ENCODE assay signal across 11 cellular contexts in genomic region chr4:147830987-147831386, GRCh38.
DNase-seq lines count a peak whose midpoint lies in the region; ATAC-seq, FAIRE-seq and TF ChIP-seq lines count a peak whose summit lies in the region.
"Had no signal": no experiment of that assay in that cellular context is flagged by ENCODE, and none has a peak within 500 bp of the region (broad histone marks: within the 10 kb centered on the region; RNA-seq: fewer than 3 reads in every experiment).

No MANE protein-coding gene starts in this region.

- FAIRE-seq in keratinocyte (lab: Jason Lieb, UNC): peak; percentile 86
- FAIRE-seq: frontal cortex had no signal

- no peak overlapping the region for H3K4me3 ChIP-seq in brain microvascular endothelial cell (ENCODE audit: low read depth, low read length)
- no peak overlapping the region for H3K4me3 ChIP-seq in keratinocyte (ENCODE audit: control insufficient read depth in 2 of 3, extremely low read depth in 1 of 3, insufficient read depth in 2 of 3, low read depth in 1 of 3, low read length in 3 of 3)
- no peak overlapping the region for H3K4me3 ChIP-seq in suprapubic skin

- H3K36me3 ChIP-seq in brain microvascular endothelial cell (replicated peaks) (no peaks in the 10 kb centered on the region), keratinocyte (ENCODE audit: control insufficient read depth in 2 of 2, extremely low read depth in 1 of 2, insufficient read depth in 2 of 2, low read length in 2 of 2) (no peaks in the 10 kb centered on the region), suprapubic skin (no peaks in the 10 kb centered on the region)

- H3K9me1 ChIP-seq in keratinocyte (ENCODE audit: control insufficient read depth, extremely low read depth, insufficient read depth, low read length): no peaks in the 10 kb centered on the region

- DNase-seq in HT1080 (ENCODE audit: low read depth) (peak; percentile 57), brain microvascular endothelial cell (peak; percentile 68), keratinocyte (ENCODE audit: low read depth, low spot score) (peak; percentile 78), suprapubic skin (ENCODE audit: low spot score in 2 of 2) (no peak), GM13976 (ENCODE audit: low spot score) (no peak), NCI-H146 treated with DMSO at 0.1 percent for 48 hours (lab: John Stamatoyannopoulos, UW; ENCODE audit: unreplicated experiment) (no peak), caudate nucleus (lab: John Stamatoyannopoulos, UW) (no peak)
- no peak for DNase-seq in stimulated activated naive CD8-positive, alpha-beta T cell treated with anti-CD3 and anti-CD28 coated beads, Interleukin-15, Interleukin-2, amounts not matched to agents 100 U/mL and 50 U/mL, for 24 hours
- DNase-seq: MM.1S had no signal

- dilution Hi-C loops in keratinocyte (cut with MboI; ENCODE audit: extremely low pct_ligation_motif_present, low sequenced_read_pairs): no loop called here

- H3K9me3 ChIP-seq in keratinocyte (ENCODE audit: control insufficient read depth, low read depth, low read length) (no peaks in the 10 kb centered on the region), suprapubic skin (no peaks in the 10 kb centered on the region)

- peak overlapping the region; percentile 65 for H3K9ac ChIP-seq in keratinocyte (ENCODE audit: control insufficient read depth, extremely low read depth, insufficient read depth, low read length)

- peak overlapping the region; percentile 57 for H3K4me2 ChIP-seq in keratinocyte (ENCODE audit: control insufficient read depth, extremely low read depth, insufficient read depth, low read depth, low read length)

- H3K4me1 ChIP-seq in keratinocyte (ENCODE audit: control insufficient read depth, extremely low read depth, insufficient read depth, low read length) (peaks cover 57% of the 10 kb centered on the region), suprapubic skin (peaks cover 62% of the 10 kb centered on the region)

- H3K27me3 ChIP-seq in brain microvascular endothelial cell (replicated peaks): no peaks in the 10 kb centered on the region
- no peaks in the 10 kb centered on the region for H3K27me3 ChIP-seq in keratinocyte (ENCODE audit: control insufficient read depth, extremely low read depth, insufficient read depth, low read length)
- no peaks in the 10 kb centered on the region for H3K27me3 ChIP-seq in suprapubic skin

- H3K79me2 ChIP-seq in keratinocyte (ENCODE audit: control insufficient read depth, insufficient read depth, low read length): peaks cover 5% of the 10 kb centered on the region

- no peak overlapping the region for H2AFZ ChIP-seq in keratinocyte (ENCODE audit: control insufficient read depth, low read length)

- 40% methylated on average over 3 of the region's 3 CpGs for WGBS in suprapubic skin

- in situ Hi-C loops in brain microvascular endothelial cell (cut with HindIII; ENCODE audit: low pct_ligation_motif_present, low sequenced_read_pairs) (no loop called here), GM13976 (cut with MboI; ENCODE audit: low sequenced_read_pairs, unreplicated experiment) (no loop called here)

- H3K27ac ChIP-seq in brain microvascular endothelial cell (peak overlapping the region; percentile 72), keratinocyte (ENCODE audit: control insufficient read depth, insufficient read depth, low read length) (peak overlapping the region; percentile 85), suprapubic skin (peak overlapping the region; percentile 92), caudate nucleus (ENCODE audit: low read depth, low read length) (no peak overlapping the region)

- TF ChIP-seq POLR2A in suprapubic skin (IDR thresholded peaks at IDR 0.05): no peak

- no peak for TF ChIP-seq EP300 in suprapubic skin (IDR thresholded peaks at IDR 0.05)

- no peak for ATAC-seq in stimulated activated naive CD8-positive, alpha-beta T cell treated with anti-CD3 and anti-CD28 coated beads, Interleukin-15, Interleukin-2, amounts not matched to agents 100 U/mL and 50 U/mL, for 24 hours
- ATAC-seq: stimulated activated memory B cell treated with anti-CD40 and anti-IgM and Interleukin-4, amounts not matched to agents 10 μg/mL and 1 μg/mL and 100 μg/mL, for 72 hours had no signal

- H4K20me1 ChIP-seq in keratinocyte (ENCODE audit: control insufficient read depth, extremely low read depth, insufficient read depth, low read length): no peaks in the 10 kb centered on the region

- TF ChIP-seq CTCF in brain microvascular endothelial cell (IDR thresholded peaks at IDR 0.05; ENCODE audit: low read depth, low read length, missing control alignments) (no peak), keratinocyte (optimal IDR thresholded peaks at IDR 0.05 in 1 of 3, IDR thresholded peaks at IDR 0.05 in 1 of 3, conservative IDR thresholded peaks at IDR 0.05 in 1 of 3; ENCODE audit: extremely low read depth in 1 of 3, insufficient read depth in 2 of 3, low read length in 3 of 3) (no peak), suprapubic skin (IDR thresholded peaks at IDR 0.05) (no peak), GM13976 (IDR thresholded peaks at IDR 0.05; ENCODE audit: borderline replicate concordance, control extremely low read depth, extremely low read depth, insufficient read depth, missing control alignments) (no peak)

Comparison
In these comparisons a context has a peak if more than half of its experiments do, and no peak if none do; other contexts are left out.
1. DNase-seq: peak in HT1080 (single experiment), brain microvascular endothelial cell (single experiment) and keratinocyte (single experiment); none in suprapubic skin (0 of 2), GM13976 (single experiment), NCI-H146 treated with DMSO at 0.1 percent for 48 hours (single experiment), stimulated activated naive CD8-positive, alpha-beta T cell treated with anti-CD3 and anti-CD28 coated beads, Interleukin-15, Interleukin-2, amounts not matched to agents 100 U/mL and 50 U/mL, for 24 hours (single experiment) and caudate nucleus (0 of 61).